ENCODE assay signal across 17 cellular contexts in genomic region chr2:128263902-128264331, GRCh38. TPM values are rescaled to one million over a fixed set of nuclear protein-coding genes. Genes with fewer than 3 reads are reported as not detected.
A peak's percentile ranks its signal among the peaks of the same experiment; 100 is the strongest.
DNase-seq lines count a peak whose midpoint lies in the region; ATAC-seq and TF ChIP-seq lines count a peak whose summit lies in the region.
"Had no signal": no experiment of that assay in that cellular context is flagged by ENCODE, and none has a peak within 500 bp of the region (broad histone marks: within the 10 kb centered on the region; RNA-seq: fewer than 3 reads in every experiment).

No MANE protein-coding gene starts in this region.

- no peaks in the 10 kb centered on the region for H3K9me3 ChIP-seq in DND-41 (ENCODE audit: insufficient read depth, low read length, severe bottlenecking)
- no peaks in the 10 kb centered on the region for H3K9me3 ChIP-seq in Peyer's patch
- no peaks in the 10 kb centered on the region for H3K9me3 ChIP-seq in BE2C
- no peaks in the 10 kb centered on the region for H3K9me3 ChIP-seq in Karpas-422 (ENCODE audit: low read length)
- H3K9me3 ChIP-seq: Caco-2, HAP-1, SJSA1 had no signal

- H4K20me1 ChIP-seq in DND-41 (ENCODE audit: insufficient read depth, low read length) (peaks cover 40% of the 10 kb centered on the region), Karpas-422 (ENCODE audit: insufficient read depth, low read depth, low read length) (no peaks in the 10 kb centered on the region)

- H3K4me2 ChIP-seq in DND-41 (ENCODE audit: insufficient read depth, low read length) (no peak overlapping the region), Karpas-422 (ENCODE audit: low read depth, low read length, poor library complexity, severe bottlenecking) (no peak overlapping the region)

- H3K9me2 ChIP-seq in Karpas-422 (replicated peaks; ENCODE audit: insufficient read depth, low read length): no peaks in the 10 kb centered on the region

- no peak overlapping the region for H2AFZ ChIP-seq in DND-41 (ENCODE audit: low read depth, low read length)
- H2AFZ ChIP-seq in Karpas-422 (ENCODE audit: low read length): no peak overlapping the region

- H3K4me1 ChIP-seq in DND-41 (ENCODE audit: insufficient read depth, low read length) (no peaks in the 10 kb centered on the region), Peyer's patch (peaks cover 0 to 12% (median 0%) of the 10 kb centered on the region in 4 donors), BE2C (no peaks in the 10 kb centered on the region), Karpas-422 (ENCODE audit: low read length) (no peaks in the 10 kb centered on the region)

- H3K9me3 Mint-ChIP-seq in progenitor cell of endocrine pancreas (ENCODE audit: low read depth): no peaks in the 10 kb centered on the region

- 0 out of 3 replicates have a peak, but pooled peaks have one; percentile 9 for ATAC-seq in DND-41 (ENCODE audit: insufficient read depth, low read depth)
- ATAC-seq in left lobe of liver: no peak

- H3K79me2 ChIP-seq in DND-41 (ENCODE audit: insufficient read depth, low read length): peaks cover 3% of the 10 kb centered on the region
- H3K79me2 ChIP-seq in Karpas-422 (ENCODE audit: low read length): no peaks in the 10 kb centered on the region

- peaks cover 4% of the 10 kb centered on the region for H3K4me1 Mint-ChIP-seq in progenitor cell of endocrine pancreas (ENCODE audit: low read depth)

- H3K27ac ChIP-seq in DND-41 (ENCODE audit: low read length) (no peak overlapping the region), Peyer's patch (peak overlapping the region in 2 of 4 donors; percentile 52 to 78), Karpas-422 (ENCODE audit: low read length) (no peak overlapping the region)
- H3K27ac ChIP-seq: RWPE1, SJSA1 had no signal

- H3K4me3 ChIP-seq in DND-41 (ENCODE audit: low read depth in 1 of 2, low read length in 2 of 2): no peak overlapping the region
- H3K4me3 ChIP-seq in Peyer's patch: no peak overlapping the region
- no peak overlapping the region for H3K4me3 ChIP-seq in BE2C (ENCODE audit: low read depth, low read length)
- no peak overlapping the region for H3K4me3 ChIP-seq in Karpas-422 (ENCODE audit: low read length)
- H3K4me3 ChIP-seq: HAP-1, SJSA1 had no signal

- no peaks in the 10 kb centered on the region for H3K27me3 ChIP-seq in DND-41 (ENCODE audit: insufficient read depth, low read length, poor library complexity)
- no peaks in the 10 kb centered on the region for H3K27me3 ChIP-seq in Peyer's patch
- H3K27me3 ChIP-seq in BE2C: no peaks in the 10 kb centered on the region
- no peaks in the 10 kb centered on the region for H3K27me3 ChIP-seq in Karpas-422 (ENCODE audit: low read length)
- H3K27me3 ChIP-seq: SJSA1 had no signal

- H3K9ac ChIP-seq in DND-41 (ENCODE audit: low read depth, low read length) (no peak overlapping the region), Karpas-422 (ENCODE audit: low read length) (no peak overlapping the region)

- TF ChIP-seq CTCF in DND-41 (IDR thresholded peaks at IDR 0.05; ENCODE audit: borderline replicate concordance, extremely low read depth, low read length, poor library complexity, severe bottlenecking) (no peak), Peyer's patch (IDR thresholded peaks at IDR 0.05) (no peak), progenitor cell of endocrine pancreas (IDR thresholded peaks at IDR 0.05; ENCODE audit: unreplicated experiment) (no peak), BE2C (IDR thresholded peaks at IDR 0.05; ENCODE audit: low read depth, low read length) (no peak)

- peaks cover 8% of the 10 kb centered on the region for H3K36me3 Mint-ChIP-seq in progenitor cell of endocrine pancreas (ENCODE audit: insufficient read depth)

- H3K27me3 Mint-ChIP-seq in progenitor cell of endocrine pancreas: no peaks in the 10 kb centered on the region

- DNase-seq in DND-41 (no peak), Peyer's patch (peak in 2 of 3 donors; percentile 71 to 75), left lobe of liver (ENCODE audit: low spot score) (peak; percentile 38), progenitor cell of endocrine pancreas (ENCODE audit: low spot score, unreplicated experiment) (no peak), BE2C (no peak), Karpas-422 (no peak), NCI-H1694 treated with DMSO at 0.1 percent for 48 hours (lab: John Stamatoyannopoulos, UW) (no peak), pons (ENCODE audit: low spot score) (no peak)
- DNase-seq: DMS153; EL; NCI-H187 treated with DMSO at 0.1 percent for 48 hours; NCI-H446 treated with DMSO at 0.1 percent for 48 hours; NK-92 treated with Interleukin-12 subunit alpha and Interleukin-12 subunit beta, amount 100 ng/mL, for 24 hours had no signal

- peak in 1 of 2 donors; percentile 16 for TF ChIP-seq POLR2A in Peyer's patch (IDR thresholded peaks at IDR 0.05)

- H3K4me3 Mint-ChIP-seq in progenitor cell of endocrine pancreas (ENCODE audit: low read depth): no peak overlapping the region

- H3K27ac Mint-ChIP-seq in progenitor cell of endocrine pancreas: peak overlapping the region; percentile 52

- H3K36me3 ChIP-seq in DND-41 (ENCODE audit: insufficient read depth, low read length) (peaks cover 29% of the 10 kb centered on the region), Peyer's patch (no peaks in the 10 kb centered on the region), BE2C (no peaks in the 10 kb centered on the region), Karpas-422 (ENCODE audit: insufficient read depth, low read length) (no peaks in the 10 kb centered on the region)
- H3K36me3 ChIP-seq: HAP-1 had no signal

RNA-seq across cellular contexts. Expression of gene HS6ST1, which starts 54.8 kb away (rescaled TPM):
- total RNA-seq in Peyer's patch: 10 to 100 TPM; 16.5 to 52.0 (median 40.2) TPM
- 21.8 TPM for total RNA-seq in left lobe of liver
- total RNA-seq in progenitor cell of endocrine pancreas: 74.5 and 81.2 TPM in 2 replicates
- polyA plus RNA-seq in BE2C (2012; ENCODE audit: insufficient read depth, insufficient read length, low read depth): 35.2 TPM
- 3.3 and 5.9 TPM in 2 replicates for total RNA-seq in Karpas-422 (2014; rRNA removed; shearing (Covaris generic); ENCODE audit: low replicate concordance)

Comparison
In these comparisons a context has a peak if more than half of its experiments do, and no peak if none do; other contexts are left out.
1. DNase-seq: peak in Peyer's patch (2 of 3) and left lobe of liver (single experiment); none in DND-41 (single experiment), progenitor cell of endocrine pancreas (single experiment), BE2C (single experiment), Karpas-422 (single experiment), NCI-H1694 treated with DMSO at 0.1 percent for 48 hours (single experiment) and pons (single experiment).